In genomic region chr1:116321766-116322175, GRCh38 we compare ENCODE assay signal across 18 cellular contexts. TPM values are rescaled to one million over a fixed set of nuclear protein-coding genes. Genes with fewer than 3 reads are reported as not detected.
A peak's percentile ranks its signal among the peaks of the same experiment; 100 is the strongest.
DNase-seq lines count a peak whose midpoint lies in the region; ATAC-seq and TF ChIP-seq lines count a peak whose summit lies in the region.
"Had no signal": no experiment of that assay in that cellular context is flagged by ENCODE, and none has a peak within 500 bp of the region (broad histone marks: within the 10 kb centered on the region; RNA-seq: fewer than 3 reads in every experiment).

No MANE protein-coding gene starts in this region.

- 89 to 95% (median 95%) methylated on average over 5 of the region's 5 CpGs for WGBS in ovary, 3 donors

- no peaks in the 10 kb centered on the region for H3K27me3 Mint-ChIP-seq in CD4-positive, alpha-beta memory T cell
- H3K27me3 Mint-ChIP-seq in CD14-positive monocyte (ENCODE audit: low read depth in 3 of 3): peaks cover 0 to 4% (median 0%) of the 10 kb centered on the region in 3 donors

- H3K27ac ChIP-seq in CD4-positive, alpha-beta memory T cell (ENCODE audit: low read depth, low read length): peak overlapping the region; percentile 20
- H3K27ac ChIP-seq in ovary: no peak overlapping the region
- H3K27ac ChIP-seq: coronary artery, psoas muscle had no signal

- ATAC-seq in left colon (peak; percentile 31), HG03196 (IDR thresholded peaks at IDR 0.05; ENCODE audit: unreplicated experiment) (no peak)
- ATAC-seq: natural killer cell, Panc1, psoas muscle had no signal

- peak overlapping the region; percentile 43 to 92 (median 85) for H3K27ac Mint-ChIP-seq in CD4-positive, alpha-beta memory T cell
- no peak overlapping the region for H3K27ac Mint-ChIP-seq in CD14-positive monocyte
- H3K27ac Mint-ChIP-seq: natural killer cell had no signal

- peak overlapping the region in 7 of 8 donors; percentile 14 to 72 (median 41) for H3K4me3 Mint-ChIP-seq in CD4-positive, alpha-beta memory T cell
- no peak overlapping the region for H3K4me3 Mint-ChIP-seq in CD14-positive monocyte
- H3K4me3 Mint-ChIP-seq: natural killer cell had no signal

- H3K9me3 Mint-ChIP-seq in CD4-positive, alpha-beta memory T cell: peaks cover 0 to 1% (median 0%) of the 10 kb centered on the region in 8 donors
- H3K9me3 Mint-ChIP-seq in CD14-positive monocyte: no peaks in the 10 kb centered on the region
- H3K9me3 Mint-ChIP-seq: natural killer cell had no signal

- H3K4me3 ChIP-seq in CD4-positive, alpha-beta memory T cell (ENCODE audit: low read length in 2 of 2): peak overlapping the region in 1 of 2 donors; percentile 14
- no peak overlapping the region for H3K4me3 ChIP-seq in ovary
- H3K4me3 ChIP-seq: coronary artery, psoas muscle had no signal

- intact Hi-C loops in CD4-positive, alpha-beta memory T cell (cut with micrococcal nuclease): no loop called here
- intact Hi-C loops in left colon (cut with DNase I, micrococcal nuclease): no loop called here
- intact Hi-C loops in CD14-positive monocyte (cut with micrococcal nuclease): no loop called here
- intact Hi-C loops in ovary (cut with DNase I): no loop called here

- H3K4me1 Mint-ChIP-seq in CD4-positive, alpha-beta memory T cell: peaks cover 55 to 74% (median 62%) of the 10 kb centered on the region in 4 donors
- peaks cover 3% of the 10 kb centered on the region for H3K4me1 Mint-ChIP-seq in CD14-positive monocyte

- TF ChIP-seq CTCF in CD14-positive monocyte (IDR thresholded peaks at IDR 0.05): no peak
- TF ChIP-seq CTCF in ovary (IDR thresholded peaks at IDR 0.05): no peak

- TF ChIP-seq POLR2A in ovary (IDR thresholded peaks at IDR 0.05): no peak

- no peaks in the 10 kb centered on the region for H3K36me3 ChIP-seq in CD4-positive, alpha-beta memory T cell (ENCODE audit: insufficient read depth, low read length)
- no peaks in the 10 kb centered on the region for H3K36me3 ChIP-seq in ovary
- H3K36me3 ChIP-seq: BE2C had no signal

- H3K36me3 Mint-ChIP-seq in CD4-positive, alpha-beta memory T cell: no peaks in the 10 kb centered on the region
- no peaks in the 10 kb centered on the region for H3K36me3 Mint-ChIP-seq in CD14-positive monocyte
- H3K36me3 Mint-ChIP-seq: natural killer cell had no signal

- CTCF ChIA-PET in CD4-positive, alpha-beta memory T cell (lab: Charles Lee; ENCODE audit: partially characterized antibody): interaction anchor here (0.9 to 1.6 kb wide), 6 partner anchors 11 to 164 kb away, joined by 3 to 8 read pairs (median 4); no protein-coding TSS in a partner anchor

- DNase-seq in CD4-positive, alpha-beta memory T cell: no peak
- DNase-seq in DMS53 (lab: John Stamatoyannopoulos, UW): peak; percentile 88
- DNase-seq in OCI-M1 (lab: John Stamatoyannopoulos, UW): peak; percentile 16
- DNase-seq in left colon: no peak
- DNase-seq in CD14-positive monocyte (ENCODE audit: low spot score): no peak
- no peak for DNase-seq in activated T-cell treated with anti-CD3 and anti-CD28 coated beads for 4 hours
- no peak for DNase-seq in ovary
- DNase-seq: activated gamma-delta T cell, BE2C, KBM-7, natural killer cell, NCI-H1105, NCI-H524, psoas muscle, trophoblast cell had no signal

- no peaks in the 10 kb centered on the region for H3K9me3 ChIP-seq in CD4-positive, alpha-beta memory T cell (ENCODE audit: control insufficient read depth in 1 of 2, low read length in 2 of 2)
- H3K9me3 ChIP-seq in ovary: no peaks in the 10 kb centered on the region
- H3K9me3 ChIP-seq: BE2C, psoas muscle had no signal

- POLR2A ChIA-PET in CD4-positive, alpha-beta memory T cell (lab: Charles Lee; ENCODE audit: partially characterized antibody): interaction anchor here (1.0 to 3.8 kb wide), 7 partner anchors 9 to 89 kb away, joined by 3 to 29 read pairs (median 4); partner anchors contain the start of gene ATP1A1

- H3K27me3 ChIP-seq in CD4-positive, alpha-beta memory T cell (ENCODE audit: insufficient read depth, low read length): no peaks in the 10 kb centered on the region
- no peaks in the 10 kb centered on the region for H3K27me3 ChIP-seq in ovary
- H3K27me3 ChIP-seq: BE2C had no signal

- H3K4me1 ChIP-seq in CD4-positive, alpha-beta memory T cell (ENCODE audit: insufficient read depth, low read length): peaks cover 62% of the 10 kb centered on the region
- H3K4me1 ChIP-seq in ovary (ENCODE audit: insufficient read depth): no peaks in the 10 kb centered on the region
- H3K4me1 ChIP-seq: BE2C, psoas muscle had no signal

- TF ChIP-seq EP300 in ovary (IDR thresholded peaks at IDR 0.05): no peak

RNA-seq across cellular contexts. Expression of gene ATP1A1, which starts 51.3 kb away (rescaled TPM):
- 100 to 1,000 TPM; 251 to 256 TPM for total RNA-seq in CD4-positive, alpha-beta memory T cell
- 10 to 100 TPM; 46.5 to 74.3 TPM for polyA plus RNA-seq in CD4-positive, alpha-beta memory T cell
- total RNA-seq in left colon: 1,000 to 10,000 TPM; 1,822 to 3,252 TPM
- 10 to 100 TPM; 32.3 to 32.7 TPM for polyA plus RNA-seq in CD14-positive monocyte
- total RNA-seq in ovary: 100 to 1,000 TPM; 106 to 279 (median 196) TPM
- 100 to 1,000 TPM; 184 to 388 TPM for polyA plus RNA-seq in ovary

Comparison
In these comparisons a context has a peak if more than half of its experiments do, and no peak if none do; other contexts are left out.
1. DNase-seq: peak in DMS53 (single experiment) and OCI-M1 (single experiment); none in CD4-positive, alpha-beta memory T cell (0 of 5), left colon (0 of 2), CD14-positive monocyte (single experiment), activated T-cell treated with anti-CD3 and anti-CD28 coated beads for 4 hours (single experiment) and ovary (0 of 5).
2. H3K27ac Mint-ChIP-seq: peak in CD4-positive, alpha-beta memory T cell (7 of 7); none in CD14-positive monocyte (0 of 7).
3. H3K4me3 Mint-ChIP-seq: peak in CD4-positive, alpha-beta memory T cell (7 of 8); none in CD14-positive monocyte (0 of 2).
4. RNA of gene ATP1A1, which starts 51.3 kb away (total RNA-seq): 1,822 to 3,252 TPM in left colon; 251 to 256 TPM in CD4-positive, alpha-beta memory T cell and 106 to 279 TPM in ovary; every median in the first group is over 4 times any median in the second.